Comparison of ENCODE assay signal across 1 cellular context in the genomic region with DNA sequence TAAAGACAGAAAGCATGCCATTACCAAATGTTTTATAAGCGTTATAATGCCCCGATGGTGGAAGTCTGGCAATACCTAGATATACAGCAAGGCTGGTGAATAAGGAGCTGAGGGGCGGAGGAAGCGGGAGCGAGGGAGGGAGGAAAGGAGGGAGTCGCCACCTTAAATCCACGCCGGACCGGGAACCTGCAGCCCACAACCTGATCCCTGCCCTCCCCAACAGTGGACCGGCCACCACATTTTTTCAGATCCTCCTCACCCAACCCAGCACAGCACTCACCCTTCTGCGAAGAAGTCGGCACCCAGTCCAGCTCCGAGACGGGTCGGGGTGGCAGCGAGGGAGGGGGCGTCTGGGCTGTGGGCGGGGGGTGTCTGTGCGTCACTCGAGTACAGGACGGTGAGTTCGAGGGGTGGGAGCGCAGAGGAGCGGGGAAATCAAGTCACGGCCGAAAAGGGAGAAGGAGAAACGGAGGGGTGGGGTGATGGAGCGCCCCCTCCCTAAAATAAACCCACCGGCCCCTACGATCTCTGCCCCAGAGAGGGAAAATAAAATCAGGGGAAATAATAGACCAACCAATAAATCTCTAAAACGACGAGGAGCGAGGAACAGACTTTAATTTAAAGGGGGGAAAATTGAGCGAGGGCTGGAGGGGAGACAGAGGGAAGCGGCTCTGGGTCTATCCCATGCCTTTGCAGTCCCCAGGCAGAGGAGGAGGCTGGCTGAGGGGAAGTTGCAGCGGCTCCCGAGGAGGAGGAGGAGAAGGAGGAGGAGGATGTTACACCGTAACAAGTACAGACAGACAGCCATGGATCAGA.
TF ChIP-seq lines count a peak whose summit lies in the region.

No MANE protein-coding gene starts in this region.

TF ChIP-seq in HepG2, 621 proteins besides CTCF, POLR2A, EP300 and RAD21 (continued from another document):
- TF ChIP-seq, protein P1, sequence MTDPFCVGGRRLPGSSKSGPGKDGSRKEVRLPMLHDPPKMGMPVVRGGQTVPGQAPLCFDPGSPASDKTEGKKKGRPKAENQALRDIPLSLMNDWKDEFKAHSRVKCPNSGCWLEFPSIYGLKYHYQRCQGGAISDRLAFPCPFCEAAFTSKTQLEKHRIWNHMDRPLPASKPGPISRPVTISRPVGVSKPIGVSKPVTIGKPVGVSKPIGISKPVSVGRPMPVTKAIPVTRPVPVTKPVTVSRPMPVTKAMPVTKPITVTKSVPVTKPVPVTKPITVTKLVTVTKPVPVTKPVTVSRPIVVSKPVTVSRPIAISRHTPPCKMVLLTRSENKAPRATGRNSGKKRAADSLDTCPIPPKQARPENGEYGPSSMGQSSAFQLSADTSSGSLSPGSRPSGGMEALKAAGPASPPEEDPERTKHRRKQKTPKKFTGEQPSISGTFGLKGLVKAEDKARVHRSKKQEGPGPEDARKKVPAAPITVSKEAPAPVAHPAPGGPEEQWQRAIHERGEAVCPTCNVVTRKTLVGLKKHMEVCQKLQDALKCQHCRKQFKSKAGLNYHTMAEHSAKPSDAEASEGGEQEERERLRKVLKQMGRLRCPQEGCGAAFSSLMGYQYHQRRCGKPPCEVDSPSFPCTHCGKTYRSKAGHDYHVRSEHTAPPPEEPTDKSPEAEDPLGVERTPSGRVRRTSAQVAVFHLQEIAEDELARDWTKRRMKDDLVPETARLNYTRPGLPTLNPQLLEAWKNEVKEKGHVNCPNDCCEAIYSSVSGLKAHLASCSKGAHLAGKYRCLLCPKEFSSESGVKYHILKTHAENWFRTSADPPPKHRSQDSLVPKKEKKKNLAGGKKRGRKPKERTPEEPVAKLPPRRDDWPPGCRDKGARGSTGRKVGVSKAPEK (CRISPR knock-in tag; IDR thresholded peaks at IDR 0.05; ENCODE audit: borderline replicate concordance): peak; percentile 97
- TF ChIP-seq ZMYM2 (CRISPR knock-in tag; IDR thresholded peaks at IDR 0.05): 0 out of 2 replicates have a peak, but pooled peaks have one; percentile 39
- no peak for TF ChIP-seq MATR3 (CRISPR knock-in tag; IDR thresholded peaks at IDR 0.05)
